ENCODE assay signal across 1 cellular context in genomic region chr15:35090104-35090807, GRCh38.
TF ChIP-seq lines count a peak whose summit lies in the region.

No MANE protein-coding gene starts in this region.

TF ChIP-seq in HepG2, 621 proteins besides CTCF, POLR2A, EP300 and RAD21 (continued from another document and continues in another):
- TF ChIP-seq JDP2 (CRISPR knock-in tag; IDR thresholded peaks at IDR 0.05; ENCODE audit: borderline replicate concordance) (no peak), ZNF687 (CRISPR knock-in tag; IDR thresholded peaks at IDR 0.05) (no peak), IKZF1 (IDR thresholded peaks at IDR 0.05) (no peak), FOXA3 (CRISPR knock-in tag; IDR thresholded peaks at IDR 0.05) (peak; percentile 85), TCF7 (IDR thresholded peaks at IDR 0.05; ENCODE audit: low read depth) (peak; percentile 91), TEAD3 (CRISPR knock-in tag; optimal IDR thresholded peaks at IDR 0.05; ENCODE audit: borderline replicate concordance) (peak; percentile 56), FOXA1 (IDR thresholded peaks at IDR 0.05) (no peak), FOXA1 (CRISPR knock-in tag; IDR thresholded peaks at IDR 0.05) (peak; percentile 46; the same call in 1 of the 2 replicates), ZBTB20 (CRISPR knock-in tag; IDR thresholded peaks at IDR 0.05; ENCODE audit: borderline replicate concordance, low read depth) (0 out of 2 replicates have a peak, but pooled peaks have one; percentile 47), HNF1A (IDR thresholded peaks at IDR 0.05; ENCODE audit: low read depth) (peak; percentile 50; the same call in 1 of the 2 replicates), HNF1A (CRISPR knock-in tag; IDR thresholded peaks at IDR 0.05; ENCODE audit: borderline replicate concordance) (no peak), AHDC1 (CRISPR knock-in tag; IDR thresholded peaks at IDR 0.05; ENCODE audit: borderline replicate concordance) (peak; percentile 90), MLX (CRISPR knock-in tag; IDR thresholded peaks at IDR 0.05) (peak; percentile 63; the same call in 1 of the 2 replicates), JUNB (CRISPR knock-in tag; IDR thresholded peaks at IDR 0.05; ENCODE audit: borderline replicate concordance) (peak; percentile 38; the same call in 1 of the 2 replicates), ARHGAP35 (CRISPR knock-in tag; IDR thresholded peaks at IDR 0.05; ENCODE audit: borderline replicate concordance) (no peak), NFIC (IDR thresholded peaks at IDR 0.05; ENCODE audit: low read length) (peak; percentile 75; the same call in 1 of the 2 replicates), MED1 (CRISPR knock-in tag; IDR thresholded peaks at IDR 0.05) (peak; percentile 39; the same call in 1 of the 2 replicates), FOXO1 (CRISPR knock-in tag; IDR thresholded peaks at IDR 0.05) (peak; percentile 61; the same call in 1 of the 2 replicates), ZNF337 (CRISPR knock-in tag; IDR thresholded peaks at IDR 0.05; ENCODE audit: borderline replicate concordance, low read depth) (no peak), KDM6A (CRISPR knock-in tag; IDR thresholded peaks at IDR 0.05; ENCODE audit: low read depth) (peak; percentile 43; the same call in 1 of the 2 replicates), RNF2 (conservative IDR thresholded peaks at IDR 0.05; ENCODE audit: low read depth) (no peak), HDAC1 (CRISPR knock-in tag; IDR thresholded peaks at IDR 0.05) (0 out of 2 replicates have a peak, but pooled peaks have one; percentile 50), ASH2L (IDR thresholded peaks at IDR 0.05; ENCODE audit: insufficient read length, low read depth, low read length) (peak; percentile 22), SAP130 (CRISPR knock-in tag; IDR thresholded peaks at IDR 0.05; ENCODE audit: low read depth) (peak; percentile 51), THRA (CRISPR knock-in tag; IDR thresholded peaks at IDR 0.05; ENCODE audit: borderline replicate concordance) (peak; percentile 97; the same call in 1 of the 2 replicates), BCL6 (CRISPR knock-in tag; IDR thresholded peaks at IDR 0.05) (peak; percentile 95), RCOR2 (CRISPR knock-in tag; IDR thresholded peaks at IDR 0.05) (peak; percentile 36; the same call in 1 of the 2 replicates), SKI (IDR thresholded peaks at IDR 0.05; ENCODE audit: partially characterized antibody) (peak; percentile 87), CREM (IDR thresholded peaks at IDR 0.05) (peak; percentile 75), CREM (CRISPR knock-in tag; IDR thresholded peaks at IDR 0.05) (no peak), ZNF121 (CRISPR knock-in tag; IDR thresholded peaks at IDR 0.05) (peak; percentile 84), PPARG (CRISPR knock-in tag; conservative IDR thresholded peaks at IDR 0.05) (peak; percentile 93), ZNF44 (CRISPR knock-in tag; IDR thresholded peaks at IDR 0.05) (no peak), GZF1 (CRISPR knock-in tag; IDR thresholded peaks at IDR 0.05) (no peak), U2AF2 (IDR thresholded peaks at IDR 0.05; ENCODE audit: low read depth, low read length) (no peak), DRAP1 (CRISPR knock-in tag; IDR thresholded peaks at IDR 0.05) (no peak), HNF4A (CRISPR knock-in tag; IDR thresholded peaks at IDR 0.05) (peak; percentile 68), RERE (CRISPR knock-in tag; IDR thresholded peaks at IDR 0.05; ENCODE audit: low read depth) (peak; percentile 68; the same call in 1 of the 2 replicates), TBX3 (IDR thresholded peaks at IDR 0.05; ENCODE audit: borderline replicate concordance) (peak; percentile 78), SIX1 (CRISPR knock-in tag; IDR thresholded peaks at IDR 0.05; ENCODE audit: borderline replicate concordance) (peak; percentile 81; the same call in 1 of the 2 replicates)
